Comparison of ENCODE assay signal across 1 cellular context in genomic region chr4:40314951-40315350, GRCh38.
TF ChIP-seq lines count a peak whose summit lies in the region.

No MANE protein-coding gene starts in this region.

TF ChIP-seq in HEK293, 187 proteins besides CTCF, POLR2A, EP300 and RAD21 (continued from another document):
- TF ChIP-seq, protein P1, sequence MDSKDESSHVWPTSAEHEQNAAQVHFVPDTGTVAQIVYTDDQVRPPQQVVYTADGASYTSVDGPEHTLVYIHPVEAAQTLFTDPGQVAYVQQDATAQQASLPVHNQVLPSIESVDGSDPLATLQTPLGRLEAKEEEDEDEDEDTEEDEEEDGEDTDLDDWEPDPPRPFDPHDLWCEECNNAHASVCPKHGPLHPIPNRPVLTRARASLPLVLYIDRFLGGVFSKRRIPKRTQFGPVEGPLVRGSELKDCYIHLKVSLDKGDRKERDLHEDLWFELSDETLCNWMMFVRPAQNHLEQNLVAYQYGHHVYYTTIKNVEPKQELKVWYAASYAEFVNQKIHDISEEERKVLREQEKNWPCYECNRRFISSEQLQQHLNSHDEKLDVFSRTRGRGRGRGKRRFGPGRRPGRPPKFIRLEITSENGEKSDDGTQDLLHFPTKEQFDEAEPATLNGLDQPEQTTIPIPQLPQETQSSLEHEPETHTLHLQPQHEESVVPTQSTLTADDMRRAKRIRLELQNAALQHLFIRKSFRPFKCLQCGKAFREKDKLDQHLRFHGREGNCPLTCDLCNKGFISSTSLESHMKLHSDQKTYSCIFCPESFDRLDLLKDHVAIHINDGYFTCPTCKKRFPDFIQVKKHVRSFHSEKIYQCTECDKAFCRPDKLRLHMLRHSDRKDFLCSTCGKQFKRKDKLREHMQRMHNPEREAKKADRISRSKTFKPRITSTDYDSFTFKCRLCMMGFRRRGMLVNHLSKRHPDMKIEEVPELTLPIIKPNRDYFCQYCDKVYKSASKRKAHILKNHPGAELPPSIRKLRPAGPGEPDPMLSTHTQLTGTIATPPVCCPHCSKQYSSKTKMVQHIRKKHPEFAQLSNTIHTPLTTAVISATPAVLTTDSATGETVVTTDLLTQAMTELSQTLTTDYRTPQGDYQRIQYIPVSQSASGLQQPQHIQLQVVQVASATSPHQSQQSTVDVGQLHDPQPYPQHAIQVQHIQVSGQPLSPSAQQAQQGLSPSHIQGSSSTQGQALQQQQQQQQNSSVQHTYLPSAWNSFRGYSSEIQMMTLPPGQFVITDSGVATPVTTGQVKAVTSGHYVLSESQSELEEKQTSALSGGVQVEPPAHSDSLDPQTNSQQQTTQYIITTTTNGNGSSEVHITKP (tag by site-specific recombination; IDR thresholded peaks at IDR 0.05) = 0 out of 2 replicates have a peak, but pooled peaks have one; percentile 11
- TF ChIP-seq, protein P2, sequence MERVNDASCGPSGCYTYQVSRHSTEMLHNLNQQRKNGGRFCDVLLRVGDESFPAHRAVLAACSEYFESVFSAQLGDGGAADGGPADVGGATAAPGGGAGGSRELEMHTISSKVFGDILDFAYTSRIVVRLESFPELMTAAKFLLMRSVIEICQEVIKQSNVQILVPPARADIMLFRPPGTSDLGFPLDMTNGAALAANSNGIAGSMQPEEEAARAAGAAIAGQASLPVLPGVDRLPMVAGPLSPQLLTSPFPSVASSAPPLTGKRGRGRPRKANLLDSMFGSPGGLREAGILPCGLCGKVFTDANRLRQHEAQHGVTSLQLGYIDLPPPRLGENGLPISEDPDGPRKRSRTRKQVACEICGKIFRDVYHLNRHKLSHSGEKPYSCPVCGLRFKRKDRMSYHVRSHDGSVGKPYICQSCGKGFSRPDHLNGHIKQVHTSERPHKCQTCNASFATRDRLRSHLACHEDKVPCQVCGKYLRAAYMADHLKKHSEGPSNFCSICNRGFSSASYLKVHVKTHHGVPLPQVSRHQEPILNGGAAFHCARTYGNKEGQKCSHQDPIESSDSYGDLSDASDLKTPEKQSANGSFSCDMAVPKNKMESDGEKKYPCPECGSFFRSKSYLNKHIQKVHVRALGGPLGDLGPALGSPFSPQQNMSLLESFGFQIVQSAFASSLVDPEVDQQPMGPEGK (tag by site-specific recombination; IDR thresholded peaks at IDR 0.05) = no peak
- TF ChIP-seq ZNF571 (tag by site-specific recombination; IDR thresholded peaks at IDR 0.05) (no peak), ZNF629 (tag by site-specific recombination; IDR thresholded peaks at IDR 0.05) (0 out of 2 replicates have a peak, but pooled peaks have one; percentile 16)
